1 cellular context compared by ENCODE assay signal in the genomic region with DNA sequence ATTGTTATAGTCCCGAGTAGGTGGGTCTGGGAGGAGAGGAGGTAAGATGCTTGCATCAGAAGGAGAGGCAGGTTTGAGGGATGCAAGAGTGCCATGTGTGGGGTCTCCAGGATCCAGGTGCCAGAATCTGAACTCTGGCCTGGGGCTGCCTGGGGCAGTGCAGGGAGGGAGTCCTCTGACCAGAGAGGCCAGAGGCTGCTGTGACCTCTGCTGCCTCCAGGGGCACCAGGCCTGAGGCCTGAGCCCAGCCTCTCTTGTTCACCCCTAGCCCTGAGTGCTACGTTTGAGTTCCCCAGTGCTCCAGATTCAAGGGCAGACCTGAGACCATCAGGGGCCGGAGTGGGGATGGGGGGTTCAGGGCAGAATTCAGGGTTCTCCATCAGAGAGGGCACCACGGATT.
TF ChIP-seq lines count a peak whose summit lies in the region.

No MANE protein-coding gene starts in this region.

TF ChIP-seq in IMR-90, 13 proteins besides CTCF, POLR2A, EP300 and RAD21 (continued from another document):
- TF ChIP-seq, protein P1, sequence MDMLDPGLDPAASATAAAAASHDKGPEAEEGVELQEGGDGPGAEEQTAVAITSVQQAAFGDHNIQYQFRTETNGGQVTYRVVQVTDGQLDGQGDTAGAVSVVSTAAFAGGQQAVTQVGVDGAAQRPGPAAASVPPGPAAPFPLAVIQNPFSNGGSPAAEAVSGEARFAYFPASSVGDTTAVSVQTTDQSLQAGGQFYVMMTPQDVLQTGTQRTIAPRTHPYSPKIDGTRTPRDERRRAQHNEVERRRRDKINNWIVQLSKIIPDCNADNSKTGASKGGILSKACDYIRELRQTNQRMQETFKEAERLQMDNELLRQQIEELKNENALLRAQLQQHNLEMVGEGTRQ (IDR thresholded peaks at IDR 0.05; ENCODE audit: low read depth, low read length), result no peak
- TF ChIP-seq CEBPB (IDR thresholded peaks at IDR 0.05; ENCODE audit: low read depth, low read length), result no peak
- TF ChIP-seq MXI1 (IDR thresholded peaks at IDR 0.05; ENCODE audit: borderline replicate concordance, low read depth, low read length), result no peak
- no peak for TF ChIP-seq BHLHE40 (IDR thresholded peaks at IDR 0.05; ENCODE audit: low read depth, low read length)
- no peak for TF ChIP-seq NFE2L2 (IDR thresholded peaks at IDR 0.05; ENCODE audit: low read depth, low read length)
- no peak for TF ChIP-seq FOS (IDR thresholded peaks at IDR 0.05; ENCODE audit: low read depth, low read length)
- TF ChIP-seq, protein P2, sequence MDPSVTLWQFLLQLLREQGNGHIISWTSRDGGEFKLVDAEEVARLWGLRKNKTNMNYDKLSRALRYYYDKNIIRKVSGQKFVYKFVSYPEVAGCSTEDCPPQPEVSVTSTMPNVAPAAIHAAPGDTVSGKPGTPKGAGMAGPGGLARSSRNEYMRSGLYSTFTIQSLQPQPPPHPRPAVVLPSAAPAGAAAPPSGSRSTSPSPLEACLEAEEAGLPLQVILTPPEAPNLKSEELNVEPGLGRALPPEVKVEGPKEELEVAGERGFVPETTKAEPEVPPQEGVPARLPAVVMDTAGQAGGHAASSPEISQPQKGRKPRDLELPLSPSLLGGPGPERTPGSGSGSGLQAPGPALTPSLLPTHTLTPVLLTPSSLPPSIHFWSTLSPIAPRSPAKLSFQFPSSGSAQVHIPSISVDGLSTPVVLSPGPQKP (IDR thresholded peaks at IDR 0.05; ENCODE audit: borderline replicate concordance, low read depth, low read length), result no peak
- TF ChIP-seq MAZ (IDR thresholded peaks at IDR 0.05; ENCODE audit: borderline replicate concordance, low read depth, low read length), result no peak
- no peak for TF ChIP-seq RCOR1 (IDR thresholded peaks at IDR 0.05; ENCODE audit: insufficient replicate concordance, low read length)
- no peak for TF ChIP-seq MAFK (IDR thresholded peaks at IDR 0.05; ENCODE audit: low read depth, low read length)
